In the genomic region with DNA sequence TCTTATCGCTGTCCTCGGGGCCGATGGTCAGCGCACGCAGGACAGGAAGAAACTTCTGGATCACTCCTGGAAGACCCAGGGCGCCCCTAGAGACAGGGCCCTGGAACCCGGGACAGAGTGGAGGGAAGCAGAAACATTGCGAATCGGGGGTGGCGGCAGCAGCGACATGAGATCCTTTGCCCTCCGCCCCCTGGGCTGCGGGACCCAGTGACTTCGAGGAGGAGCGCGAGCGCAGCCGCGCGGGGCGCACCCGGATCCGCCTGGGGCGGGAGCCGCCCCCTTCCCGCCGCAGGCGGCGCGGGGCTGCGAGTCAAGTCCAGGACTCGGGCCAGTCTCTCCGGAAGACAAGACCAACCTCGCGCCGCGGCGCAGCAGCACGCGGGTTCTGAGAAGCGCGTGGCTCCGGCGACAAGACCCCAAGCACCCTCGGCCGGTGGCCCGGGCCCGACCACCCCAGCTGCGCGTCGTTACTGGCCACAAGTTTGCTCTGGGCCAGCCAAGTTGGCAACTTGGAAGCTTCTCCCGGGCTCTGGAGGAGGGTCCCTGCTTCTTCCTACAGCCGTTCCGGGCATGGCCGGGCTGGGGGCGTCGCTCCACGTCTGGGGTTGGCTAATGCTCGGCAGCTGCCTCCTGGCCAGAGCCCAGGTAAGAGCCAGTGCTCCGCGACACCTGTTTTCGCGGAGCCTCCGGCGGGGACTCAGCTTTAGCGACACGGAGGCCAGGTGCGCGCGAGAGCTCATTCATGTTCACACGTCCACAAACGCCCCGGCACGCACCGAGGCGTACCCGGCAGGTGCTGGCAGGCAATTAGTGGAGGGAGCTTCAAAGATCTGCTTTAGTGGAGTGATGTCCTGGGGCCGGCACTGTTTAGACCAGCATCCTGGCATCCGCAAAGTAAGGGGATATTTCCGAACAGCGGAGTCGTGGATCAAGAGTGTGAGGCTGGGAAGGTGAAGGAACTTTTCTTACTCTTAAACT, we compare ENCODE assay signal across 9 cellular contexts. TPM values are rescaled to one million over a fixed set of nuclear protein-coding genes. Genes with fewer than 3 reads are reported as not detected.
DNase-seq lines count a peak whose midpoint lies in the region; TF ChIP-seq lines count a peak whose summit lies in the region.
"Had no signal": no experiment of that assay in that cellular context is flagged by ENCODE, and none has a peak within 500 bp of the region (broad histone marks: within the 10 kb centered on the region; RNA-seq: fewer than 3 reads in every experiment).

PTH2R (plus strand) TSS at position 319 of the 978 bp plus-strand sequence; CDS start at position 571, 252 bp downstream.

- no peak for TF ChIP-seq POLR2A in esophagus muscularis mucosa (IDR thresholded peaks at IDR 0.05; ENCODE audit: low read depth)

- no peaks in the 10 kb centered on the region for H3K4me1 ChIP-seq in ES-I3 (ENCODE audit: insufficient read depth, low read length)
- peaks cover 0 to 14% (median 11%) of the 10 kb centered on the region in 4 donors for H3K4me1 ChIP-seq in esophagus muscularis mucosa
- no peaks in the 10 kb centered on the region for H3K4me1 ChIP-seq in parathyroid adenoma
- no peaks in the 10 kb centered on the region for H3K4me1 ChIP-seq in HAP-1
- H3K4me1 ChIP-seq: SJCRH30 had no signal

- 10% methylated on average over 53 of the region's 82 CpGs for WGBS in esophagus muscularis mucosa

- peak within 1 kb of the TSS; percentile 54 for H2AFZ ChIP-seq in parathyroid adenoma

- peak within 1 kb of the TSS; percentile 16 for H3K4me2 ChIP-seq in parathyroid adenoma (ENCODE audit: low read length)

- H3K79me2 ChIP-seq in parathyroid adenoma, result no peaks in the 10 kb centered on the region

- H3K9ac ChIP-seq in ES-I3 (ENCODE audit: low read depth, low read length) (peak within 1 kb of the TSS; percentile 40), parathyroid adenoma (no peak within 1 kb of the TSS)

- in situ Hi-C loops in HAP-1 (cut with MboI; ENCODE audit: low sequenced_read_pairs), result no loop called here

- intact Hi-C loops in esophagus muscularis mucosa (cut with DNase I), result no loop called here

- H3K27ac ChIP-seq in esophagus muscularis mucosa (replicated peaks in 1 of 4) (no peak within 1 kb of the TSS), parathyroid adenoma (no peak within 1 kb of the TSS)
- H3K27ac ChIP-seq: SJCRH30 had no signal

- H3K9me3 ChIP-seq in ES-I3 (ENCODE audit: control insufficient read depth, insufficient read depth, low read length), result no peaks in the 10 kb centered on the region
- no peaks in the 10 kb centered on the region for H3K9me3 ChIP-seq in esophagus muscularis mucosa
- H3K9me3 ChIP-seq in parathyroid adenoma (ENCODE audit: control insufficient read depth, low read length), result no peaks in the 10 kb centered on the region
- no peaks in the 10 kb centered on the region for H3K9me3 ChIP-seq in HAP-1
- H3K9me3 ChIP-seq: SJCRH30 had no signal

- H3K4me3 ChIP-seq in esophagus muscularis mucosa (peak within 1 kb of the TSS; percentile 5 to 37 (median 34)), parathyroid adenoma (ENCODE audit: low read depth, low read length) (no peak within 1 kb of the TSS), HAP-1 (no peak within 1 kb of the TSS)
- H3K4me3 ChIP-seq: SJCRH30 had no signal

- DNase-seq in NCI-H510A treated with DMSO at 0.1 percent for 48 hours (lab: John Stamatoyannopoulos, UW) (peak; percentile 55), esophagus muscularis mucosa (ENCODE audit: extremely low spot score) (no peak), HAP-1 (ENCODE audit: low spot score in 2 of 2) (no peak), ureter (ENCODE audit: low spot score) (no peak), NCI-H1694 treated with DMSO at 0.1 percent for 48 hours (lab: John Stamatoyannopoulos, UW) (no peak), DMS114 treated with DMSO at 0.1 percent for 48 hours (lab: John Stamatoyannopoulos, UW; ENCODE audit: unreplicated experiment) (no peak)
- DNase-seq: SJCRH30 had no signal

- peaks cover 0 to 74% (median 15%) of the 10 kb centered on the region in 4 donors for H3K27me3 ChIP-seq in esophagus muscularis mucosa
- no peaks in the 10 kb centered on the region for H3K27me3 ChIP-seq in parathyroid adenoma (ENCODE audit: control insufficient read depth, insufficient read depth, low read length)
- peaks cover 78% of the 10 kb centered on the region for H3K27me3 ChIP-seq in HAP-1 (ENCODE audit: low read depth)
- H3K27me3 ChIP-seq: SJCRH30 had no signal

- no peak for TF ChIP-seq CTCF in esophagus muscularis mucosa (IDR thresholded peaks at IDR 0.05)
- TF ChIP-seq CTCF in parathyroid adenoma (IDR thresholded peaks at IDR 0.05), result no peak

- H3K36me3 ChIP-seq in ES-I3 (ENCODE audit: insufficient read depth, low read length), result no peaks in the 10 kb centered on the region
- H3K36me3 ChIP-seq in esophagus muscularis mucosa, result no peaks in the 10 kb centered on the region
- H3K36me3 ChIP-seq in parathyroid adenoma (ENCODE audit: control insufficient read depth, insufficient read depth, low read length), result no peaks in the 10 kb centered on the region
- H3K36me3 ChIP-seq in HAP-1 (replicated peaks), result no peaks in the 10 kb centered on the region
- H3K36me3 ChIP-seq: SJCRH30 had no signal

- no peak for TF ChIP-seq EP300 in esophagus muscularis mucosa (IDR thresholded peaks at IDR 0.05)

RNA-seq across cellular contexts. Expression of gene PTH2R, which starts in this region (rescaled TPM):
- under 1 TPM in 1 of 4 donors, not detected in 3; 0.17 TPM for total RNA-seq in esophagus muscularis mucosa
- total RNA-seq in ureter, result not detected

Comparison
In these comparisons a context has a peak if more than half of its experiments do, and no peak if none do; other contexts are left out.
1. H3K4me3 ChIP-seq: peak in esophagus muscularis mucosa (4 of 4); none in parathyroid adenoma (single experiment) and HAP-1 (single experiment).